In the genomic region with DNA sequence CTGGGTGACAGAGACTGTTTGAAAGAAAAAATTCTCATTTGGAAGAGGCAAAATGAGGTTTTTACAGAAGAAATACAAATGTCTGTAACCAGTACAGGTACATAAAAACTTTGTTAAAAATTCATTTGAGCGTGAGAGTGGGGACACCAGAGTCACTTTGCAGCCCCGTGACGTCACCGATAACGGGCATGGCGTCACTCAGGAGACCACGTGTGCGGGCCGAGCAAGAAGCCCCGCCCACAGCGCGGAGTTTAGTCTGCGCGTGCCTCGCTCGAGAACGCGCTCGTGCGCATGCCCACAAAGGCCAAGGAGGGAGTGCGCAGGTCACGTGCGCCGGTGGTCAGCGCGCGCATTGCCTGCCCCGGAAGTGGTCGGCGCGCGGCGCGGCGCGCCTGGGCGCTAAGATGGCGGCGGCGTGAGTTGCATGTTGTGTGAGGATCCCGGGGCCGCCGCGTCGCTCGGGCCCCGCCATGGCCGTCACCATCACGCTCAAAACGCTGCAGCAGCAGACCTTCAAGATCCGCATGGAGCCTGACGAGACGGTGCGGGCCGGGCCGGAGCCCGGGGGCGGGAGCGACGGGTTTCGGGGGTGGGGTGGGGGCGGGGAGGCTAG, we compare ENCODE assay signal across 2 cellular contexts.
TF ChIP-seq lines count a peak whose summit lies in the region.

Gene RAD23A (plus strand): TSS at position 384 of the 613 bp plus-strand sequence. CDS start 87 bp downstream, at position 471.

TF ChIP-seq in IMR-90, 13 proteins besides CTCF, POLR2A, EP300 and RAD21:
- TF ChIP-seq NFE2L2 (IDR thresholded peaks at IDR 0.05; ENCODE audit: low read depth, low read length), result no peak
- 0 out of 2 replicates have a peak, but pooled peaks have one; percentile 44 for TF ChIP-seq CHD1 (IDR thresholded peaks at IDR 0.05; ENCODE audit: low read depth, low read length)
- no peak for TF ChIP-seq CEBPB (IDR thresholded peaks at IDR 0.05; ENCODE audit: low read depth, low read length)
- no peak for TF ChIP-seq SMC3 (IDR thresholded peaks at IDR 0.05; ENCODE audit: low read depth, low read length)
- peak; percentile 99 for TF ChIP-seq BHLHE40 (IDR thresholded peaks at IDR 0.05; ENCODE audit: low read depth, low read length)
- no peak for TF ChIP-seq RFX5 (IDR thresholded peaks at IDR 0.05; ENCODE audit: low read depth, low read length)
- TF ChIP-seq, protein P1, sequence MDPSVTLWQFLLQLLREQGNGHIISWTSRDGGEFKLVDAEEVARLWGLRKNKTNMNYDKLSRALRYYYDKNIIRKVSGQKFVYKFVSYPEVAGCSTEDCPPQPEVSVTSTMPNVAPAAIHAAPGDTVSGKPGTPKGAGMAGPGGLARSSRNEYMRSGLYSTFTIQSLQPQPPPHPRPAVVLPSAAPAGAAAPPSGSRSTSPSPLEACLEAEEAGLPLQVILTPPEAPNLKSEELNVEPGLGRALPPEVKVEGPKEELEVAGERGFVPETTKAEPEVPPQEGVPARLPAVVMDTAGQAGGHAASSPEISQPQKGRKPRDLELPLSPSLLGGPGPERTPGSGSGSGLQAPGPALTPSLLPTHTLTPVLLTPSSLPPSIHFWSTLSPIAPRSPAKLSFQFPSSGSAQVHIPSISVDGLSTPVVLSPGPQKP (IDR thresholded peaks at IDR 0.05; ENCODE audit: borderline replicate concordance, low read depth, low read length), result 0 out of 2 replicates have a peak, but pooled peaks have one; percentile 39
- TF ChIP-seq, protein P2, sequence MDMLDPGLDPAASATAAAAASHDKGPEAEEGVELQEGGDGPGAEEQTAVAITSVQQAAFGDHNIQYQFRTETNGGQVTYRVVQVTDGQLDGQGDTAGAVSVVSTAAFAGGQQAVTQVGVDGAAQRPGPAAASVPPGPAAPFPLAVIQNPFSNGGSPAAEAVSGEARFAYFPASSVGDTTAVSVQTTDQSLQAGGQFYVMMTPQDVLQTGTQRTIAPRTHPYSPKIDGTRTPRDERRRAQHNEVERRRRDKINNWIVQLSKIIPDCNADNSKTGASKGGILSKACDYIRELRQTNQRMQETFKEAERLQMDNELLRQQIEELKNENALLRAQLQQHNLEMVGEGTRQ (IDR thresholded peaks at IDR 0.05; ENCODE audit: low read depth, low read length), result peak; percentile 99
- peak; percentile 52; the same call in 1 of the 2 replicates for TF ChIP-seq FOS (IDR thresholded peaks at IDR 0.05; ENCODE audit: low read depth, low read length)
- TF ChIP-seq MXI1 (IDR thresholded peaks at IDR 0.05; ENCODE audit: borderline replicate concordance, low read depth, low read length), result peak; percentile 93; the same call in 1 of the 2 replicates
- TF ChIP-seq MAFK (IDR thresholded peaks at IDR 0.05; ENCODE audit: low read depth, low read length), result no peak
- TF ChIP-seq MAZ (IDR thresholded peaks at IDR 0.05; ENCODE audit: borderline replicate concordance, low read depth, low read length), result peak; percentile 54; the same call in 1 of the 2 replicates
- TF ChIP-seq RCOR1 (IDR thresholded peaks at IDR 0.05; ENCODE audit: insufficient replicate concordance, low read length), result no peak

TF ChIP-seq in endothelial cell of umbilical vein, 7 proteins besides CTCF, POLR2A, EP300 and RAD21:
- TF ChIP-seq GATA2 (IDR thresholded peaks at IDR 0.05; ENCODE audit: insufficient read depth, insufficient read length, low read depth, low read length), result peak; percentile 21
- TF ChIP-seq FOS (IDR thresholded peaks at IDR 0.05; ENCODE audit: borderline replicate concordance, insufficient read depth, low read length), result peak; percentile 18
- TF ChIP-seq EZH2 (IDR thresholded peaks at IDR 0.05; ENCODE audit: borderline replicate concordance, low read depth, low read length, severe bottlenecking), result no peak
- TF ChIP-seq, protein P3, sequence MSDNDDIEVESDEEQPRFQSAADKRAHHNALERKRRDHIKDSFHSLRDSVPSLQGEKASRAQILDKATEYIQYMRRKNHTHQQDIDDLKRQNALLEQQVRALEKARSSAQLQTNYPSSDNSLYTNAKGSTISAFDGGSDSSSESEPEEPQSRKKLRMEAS (IDR thresholded peaks at IDR 0.05; ENCODE audit: insufficient read depth, insufficient read length), result peak; percentile 100
- peak; percentile 100 for TF ChIP-seq POLR2AphosphoS5 (IDR thresholded peaks at IDR 0.05; ENCODE audit: insufficient read depth, low read depth, low read length)
- TF ChIP-seq MYC (IDR thresholded peaks at IDR 0.05; ENCODE audit: low read depth, low read length), result peak; percentile 43
- peak; percentile 77 for TF ChIP-seq JUN (IDR thresholded peaks at IDR 0.05; ENCODE audit: borderline replicate concordance, insufficient read depth, insufficient read length, low read depth)
